ENCODE assay signal across 7 cellular contexts in the genomic region with DNA sequence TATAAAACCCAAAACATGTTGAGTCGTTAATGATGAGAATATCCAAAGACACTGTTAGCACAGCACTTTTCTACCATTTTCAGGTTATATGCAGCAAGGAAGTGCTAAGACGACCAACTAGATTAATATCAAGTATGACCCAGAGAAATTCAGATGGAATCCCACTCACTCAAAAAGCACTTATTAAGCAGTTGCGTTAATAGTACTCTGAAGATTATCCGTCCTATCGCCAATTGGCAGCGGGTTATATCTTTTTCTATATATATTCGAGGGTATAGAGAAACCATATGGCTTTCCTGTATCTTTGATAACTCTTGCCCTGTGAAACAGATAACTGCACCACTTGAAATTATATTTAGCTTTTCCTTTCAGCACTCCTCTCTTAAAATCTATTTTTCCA. TPM values are rescaled to one million over a fixed set of nuclear protein-coding genes. Genes with fewer than 3 reads are reported as not detected.
DNase-seq lines count a peak whose midpoint lies in the region; ATAC-seq and TF ChIP-seq lines count a peak whose summit lies in the region.

No MANE protein-coding gene starts in this region.

- intact Hi-C loops in right cardiac atrium (cut with DNase I), result no loop called here

- H3K4me3 ChIP-seq in HFF-Myc (replicated peaks; ENCODE audit: low read depth, low read length) (peak overlapping the region; percentile 78), WI38 (ENCODE audit: low read depth, low read length) (peak overlapping the region; percentile 80), right cardiac atrium (ENCODE audit: low read length) (peak overlapping the region; percentile 91)

- H3K9me3 ChIP-seq in right cardiac atrium (ENCODE audit: control insufficient read depth, low read length), result no peaks in the 10 kb centered on the region

- no peak for TF ChIP-seq CTCF in HFF-Myc (IDR thresholded peaks at IDR 0.05; ENCODE audit: low read depth, low read length, missing control alignments)
- no peak for TF ChIP-seq CTCF in WI38 (IDR thresholded peaks at IDR 0.05; ENCODE audit: low read depth, low read length)

- ATAC-seq in right cardiac atrium, result no peak
- ATAC-seq in stimulated activated effector memory CD8-positive, alpha-beta T cell treated with anti-CD3 and anti-CD28 coated beads, Interleukin-12 subunit alpha, Interleukin-12 subunit beta, amount 100 ng/mL, for 72 hours, result no peak
- ATAC-seq in HG02623 (IDR thresholded peaks at IDR 0.05; ENCODE audit: unreplicated experiment), result no peak

- peaks cover 2% of the 10 kb centered on the region for H3K4me1 ChIP-seq in right cardiac atrium (ENCODE audit: control insufficient read depth, insufficient read depth, low read length)

- WGBS in right cardiac atrium, result 20% methylated on average over 7 of the region's 7 CpGs

- no peaks in the 10 kb centered on the region for H3K9me3 Mint-ChIP-seq in stimulated activated effector memory CD8-positive, alpha-beta T cell treated with anti-CD3 and anti-CD28 coated beads, Interleukin-12 subunit alpha, Interleukin-12 subunit beta, amount 100 ng/mL, for 72 hours

- no peak overlapping the region for H3K27ac ChIP-seq in right cardiac atrium (ENCODE audit: low read length)

- H3K4me3 Mint-ChIP-seq in stimulated activated effector memory CD8-positive, alpha-beta T cell treated with anti-CD3 and anti-CD28 coated beads, Interleukin-12 subunit alpha, Interleukin-12 subunit beta, amount 100 ng/mL, for 72 hours, result peak overlapping the region; percentile 91

- peaks cover 34% of the 10 kb centered on the region for H3K36me3 Mint-ChIP-seq in stimulated activated effector memory CD8-positive, alpha-beta T cell treated with anti-CD3 and anti-CD28 coated beads, Interleukin-12 subunit alpha, Interleukin-12 subunit beta, amount 100 ng/mL, for 72 hours

- no peaks in the 10 kb centered on the region for H3K27me3 ChIP-seq in right cardiac atrium (ENCODE audit: control insufficient read depth, insufficient read depth)

- DNase-seq in HFF-Myc (ENCODE audit: extremely low read depth, low read depth) (no peak), right cardiac atrium (no peak), NCI-H524 treated with DMSO at 0.1 percent for 48 hours (lab: John Stamatoyannopoulos, UW) (no peak), RKO (ENCODE audit: low spot score) (no peak)
- DNase-seq in stimulated activated effector memory CD8-positive, alpha-beta T cell treated with anti-CD3 and anti-CD28 coated beads, Interleukin-12 subunit alpha, Interleukin-12 subunit beta, amount 100 ng/mL, for 72 hours (ENCODE audit: low spot score in 2 of 2), result no peak

- H3K4me1 Mint-ChIP-seq in stimulated activated effector memory CD8-positive, alpha-beta T cell treated with anti-CD3 and anti-CD28 coated beads, Interleukin-12 subunit alpha, Interleukin-12 subunit beta, amount 100 ng/mL, for 72 hours, result peaks cover 46% of the 10 kb centered on the region

- H3K27ac Mint-ChIP-seq in stimulated activated effector memory CD8-positive, alpha-beta T cell treated with anti-CD3 and anti-CD28 coated beads, Interleukin-12 subunit alpha, Interleukin-12 subunit beta, amount 100 ng/mL, for 72 hours, result peak overlapping the region; percentile 91

RNA-seq across cellular contexts. Expression of a gene that starts 1.1 kb away (rescaled TPM):
- total RNA-seq in right cardiac atrium, result 1 to 10 TPM; 4.8 to 6.7 (median 6.0) TPM
- polyA plus RNA-seq in right cardiac atrium, result 3.7 TPM

RNA-seq across cellular contexts. Expression of a gene that starts 8.3 kb away (rescaled TPM):
- total RNA-seq in right cardiac atrium, result 1 to 10 TPM in 2 of 4 donors, under 1 TPM in 2; 0.65 to 1.3 (median 0.84) TPM
- 0.29 TPM for polyA plus RNA-seq in right cardiac atrium
